ENCODE assay signal across 20 cellular contexts in the genomic region with DNA sequence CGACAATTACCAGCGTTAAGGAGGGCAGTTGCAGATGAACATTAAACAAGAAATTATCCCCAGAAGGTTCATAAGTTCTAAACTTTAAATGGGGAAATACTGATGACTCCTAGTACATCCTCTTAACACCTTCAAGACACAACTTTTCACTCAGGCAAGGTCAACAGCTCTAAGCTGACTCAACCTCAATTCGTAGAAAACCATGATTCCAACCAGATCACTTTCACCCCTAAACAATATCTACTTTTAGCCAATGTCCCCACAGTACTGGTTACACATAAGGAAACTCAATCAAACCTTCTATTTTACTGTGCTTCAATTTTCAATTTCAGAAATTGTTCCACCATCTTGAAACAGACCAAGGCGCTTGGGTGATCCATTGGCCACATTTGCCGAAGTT. TPM values are rescaled to one million over a fixed set of nuclear protein-coding genes. Genes with fewer than 3 reads are reported as not detected.
DNase-seq lines count a peak whose midpoint lies in the region; ATAC-seq and TF ChIP-seq lines count a peak whose summit lies in the region.
"Had no signal": no experiment of that assay in that cellular context is flagged by ENCODE, and none has a peak within 500 bp of the region (broad histone marks: within the 10 kb centered on the region; RNA-seq: fewer than 3 reads in every experiment).

No MANE protein-coding gene starts in this region.

- no peak overlapping the region for H2AFZ ChIP-seq in neural progenitor cell (replicated peaks)

- intact Hi-C loops in Caco-2 (cut with micrococcal nuclease; ENCODE audit: unreplicated experiment): no loop called here

- H3K27me3 Mint-ChIP-seq in activated CD4-positive, alpha-beta T cell treated with anti-CD3 and anti-CD28 coated beads, Interleukin-2, amount 10 ng/mL, durations not matched to agents 7 days and 5 days: no peaks in the 10 kb centered on the region
- H3K27me3 Mint-ChIP-seq in T-helper 17 cell (no peaks in the 10 kb centered on the region), brain (peaks cover 44% of the 10 kb centered on the region), neural progenitor cell (ENCODE audit: insufficient read depth, low read depth) (peaks cover 10% of the 10 kb centered on the region), Caco-2 (ENCODE audit: insufficient read depth, unreplicated experiment) (peaks cover 31% of the 10 kb centered on the region)

- H3K4me3 ChIP-seq in neural progenitor cell: no peak overlapping the region
- H3K4me3 ChIP-seq in Caco-2 (ENCODE audit: low read depth, low read length): no peak overlapping the region
- H3K4me3 ChIP-seq: lung, psoas muscle, vagina had no signal

- H3K9ac ChIP-seq in neural progenitor cell: no peak overlapping the region

- H3K9me3 ChIP-seq in T-helper 17 cell (ENCODE audit: control insufficient read depth, low read length, poor library complexity, severe bottlenecking) (no peaks in the 10 kb centered on the region), neural progenitor cell (ENCODE audit: low read depth) (no peaks in the 10 kb centered on the region), Caco-2 (peaks cover 13% of the 10 kb centered on the region)
- H3K9me3 ChIP-seq: psoas muscle, vagina had no signal

- H3F3A ChIP-seq in neural progenitor cell (ENCODE audit: low read depth): peaks cover 4% of the 10 kb centered on the region

- peaks cover 12% of the 10 kb centered on the region for H3K36me3 Mint-ChIP-seq in activated CD4-positive, alpha-beta T cell treated with anti-CD3 and anti-CD28 coated beads, Interleukin-2, amount 10 ng/mL, durations not matched to agents 7 days and 5 days (ENCODE audit: low read depth)
- no peaks in the 10 kb centered on the region for H3K36me3 Mint-ChIP-seq in T-helper 17 cell (ENCODE audit: low read depth)
- H3K36me3 Mint-ChIP-seq in brain: no peaks in the 10 kb centered on the region
- H3K36me3 Mint-ChIP-seq in neural progenitor cell: peaks cover 3% of the 10 kb centered on the region
- H3K36me3 Mint-ChIP-seq in Caco-2 (ENCODE audit: insufficient read depth, unreplicated experiment): peaks cover 7% of the 10 kb centered on the region

- H3K36me3 ChIP-seq in neural progenitor cell (no peaks in the 10 kb centered on the region), Caco-2 (ENCODE audit: control insufficient read depth, insufficient read depth, low read length) (no peaks in the 10 kb centered on the region)
- H3K36me3 ChIP-seq: vagina had no signal

- H3K4me3 Mint-ChIP-seq in activated CD4-positive, alpha-beta T cell treated with anti-CD3 and anti-CD28 coated beads, Interleukin-2, amount 10 ng/mL, durations not matched to agents 7 days and 5 days: no peak overlapping the region
- H3K4me3 Mint-ChIP-seq in T-helper 17 cell (peak overlapping the region; percentile 26), brain (peak overlapping the region; percentile 24 to 82 (median 71)), neural progenitor cell (peak overlapping the region; percentile 86), Caco-2 (ENCODE audit: unreplicated experiment) (no peak overlapping the region)

- H3K4me1 ChIP-seq in neural progenitor cell (no peaks in the 10 kb centered on the region), Caco-2 (no peaks in the 10 kb centered on the region)
- H3K4me1 ChIP-seq: psoas muscle, vagina had no signal

- peaks cover 37% of the 10 kb centered on the region for H3K4me1 Mint-ChIP-seq in activated CD4-positive, alpha-beta T cell treated with anti-CD3 and anti-CD28 coated beads, Interleukin-2, amount 10 ng/mL, durations not matched to agents 7 days and 5 days
- H3K4me1 Mint-ChIP-seq in T-helper 17 cell (peaks cover 19% of the 10 kb centered on the region), brain (peaks cover 10% of the 10 kb centered on the region), neural progenitor cell (no peaks in the 10 kb centered on the region), Caco-2 (ENCODE audit: low read depth, unreplicated experiment) (no peaks in the 10 kb centered on the region)

- no peaks in the 10 kb centered on the region for H3K79me2 ChIP-seq in neural progenitor cell (ENCODE audit: low read depth)

- H3K27me3 ChIP-seq in neural progenitor cell (peaks cover 65% of the 10 kb centered on the region), Caco-2 (replicated peaks; ENCODE audit: control insufficient read depth, insufficient read depth, low read length) (no peaks in the 10 kb centered on the region; the same call in 1 of the 2 replicates)
- H3K27me3 ChIP-seq: vagina had no signal

- no peak overlapping the region for H3K4me2 ChIP-seq in neural progenitor cell

- POLR2A ChIA-PET in activated CD4-positive, alpha-beta T cell treated with anti-CD3 and anti-CD28 coated beads, Interleukin-2, amount 10 ng/mL, durations not matched to agents 7 days and 5 days (lab: Charles Lee): no interaction called here
- POLR2A ChIA-PET in Caco-2 (lab: Charles Lee): no interaction called here

- no TSS peak for BruUV-seq in Caco-2 (replicated peaks; lab: Mats Ljungman, UMichigan)

- no peak for DNase-seq in activated CD4-positive, alpha-beta T cell treated with anti-CD3 and anti-CD28 coated beads, Interleukin-2, amount 10 ng/mL, durations not matched to agents 7 days and 5 days
- DNase-seq in activated CD4-positive, alpha-beta T cell treated with anti-CD3 and anti-CD28 coated beads, Interleukin-2, amount 50 U/mL, for 4 hours: no peak
- DNase-seq in T-helper 17 cell: no peak
- DNase-seq in neural progenitor cell (ENCODE audit: low spot score): no peak
- DNase-seq in NCI-H1417 treated with DMSO at 0.1 percent for 48 hours (lab: John Stamatoyannopoulos, UW): no peak
- DNase-seq in Caco-2: no peak
- DNase-seq: DMS153; GDM1; HCEC 1CT; NCI-H526; OCI-M1; psoas muscle; Right ventricle myocardium superior; small intestine; stimulated activated CD4-positive, alpha-beta T cell treated with anti-CD3 and anti-CD28 coated beads, Interleukin-2, amount 100 ng/mL, for 48 hours had no signal

- CTCF ChIA-PET in activated CD4-positive, alpha-beta T cell treated with anti-CD3 and anti-CD28 coated beads, Interleukin-2, amount 10 ng/mL, durations not matched to agents 7 days and 5 days (lab: Charles Lee): interaction anchor here (0.7 to 0.9 kb wide), 4 partner anchors 11 to 275 kb away, joined by 3 read pairs; no protein-coding TSS in a partner anchor
- CTCF ChIA-PET in Caco-2 (lab: Charles Lee): no interaction called here

- H4K20me1 ChIP-seq in neural progenitor cell (ENCODE audit: low read depth): no peaks in the 10 kb centered on the region

- peak overlapping the region; percentile 9 for H3K27ac Mint-ChIP-seq in activated CD4-positive, alpha-beta T cell treated with anti-CD3 and anti-CD28 coated beads, Interleukin-2, amount 10 ng/mL, durations not matched to agents 7 days and 5 days
- H3K27ac Mint-ChIP-seq in T-helper 17 cell (no peak overlapping the region), brain (no peak overlapping the region), neural progenitor cell (no peak overlapping the region), Caco-2 (ENCODE audit: unreplicated experiment) (no peak overlapping the region)

- no peaks in the 10 kb centered on the region for H3K9me3 Mint-ChIP-seq in activated CD4-positive, alpha-beta T cell treated with anti-CD3 and anti-CD28 coated beads, Interleukin-2, amount 10 ng/mL, durations not matched to agents 7 days and 5 days
- H3K9me3 Mint-ChIP-seq in brain: peaks cover 0 to 8% (median 0%) of the 10 kb centered on the region in 5 experiments
- peaks cover 2% of the 10 kb centered on the region for H3K9me3 Mint-ChIP-seq in neural progenitor cell
- H3K9me3 Mint-ChIP-seq in Caco-2 (ENCODE audit: unreplicated experiment): no peaks in the 10 kb centered on the region

- ATAC-seq in T-helper 17 cell: no peak
- no peak for ATAC-seq in GM19455 (IDR thresholded peaks at IDR 0.05; ENCODE audit: unreplicated experiment)
- ATAC-seq: psoas muscle had no signal

- H3K27ac ChIP-seq in neural progenitor cell: no peak overlapping the region
- H3K27ac ChIP-seq: psoas muscle, vagina, VCaP had no signal

- TF ChIP-seq CTCF in brain (conservative IDR thresholded peaks at IDR 0.05) (no peak), neural progenitor cell (IDR thresholded peaks at IDR 0.05) (no peak), Caco-2 (IDR thresholded peaks at IDR 0.05; ENCODE audit: insufficient read depth in 1 of 2, low read depth in 1 of 2, low read length in 1 of 2, severe bottlenecking in 1 of 2, unreplicated experiment in 1 of 2) (no peak)

RNA-seq across cellular contexts. Expression of a gene that starts 2.3 kb away (rescaled TPM):
- total RNA-seq in activated CD4-positive, alpha-beta T cell treated with anti-CD3 and anti-CD28 coated beads, Interleukin-2, amount 10 ng/mL, durations not matched to agents 7 days and 5 days: 10 to 100 TPM; 40.7 to 49.0 TPM
- total RNA-seq in T-helper 17 cell (10 to 100 TPM; 17.0 to 28.3 TPM), neural progenitor cell (ENCODE audit: low replicate concordance) (4.8 and 4.9 TPM in 2 replicates), Caco-2 (2022) (0.95 and 1.8 TPM in 2 replicates)
- 6.3 TPM for polyA plus RNA-seq in brain (ENCODE audit: insufficient read depth, low read depth, low replicate concordance)

Comparison
In these comparisons a context has a peak if more than half of its experiments do, and no peak if none do; other contexts are left out.
1. H3K4me3 Mint-ChIP-seq: peak in T-helper 17 cell (single experiment), brain (5 of 5) and neural progenitor cell (single experiment); none in activated CD4-positive, alpha-beta T cell treated with anti-CD3 and anti-CD28 coated beads, Interleukin-2, amount 10 ng/mL, durations not matched to agents 7 days and 5 days (single experiment) and Caco-2 (single experiment).